Comparison of ENCODE assay signal across 1 cellular context in genomic region chr15:64137226-64137833, GRCh38.
TF ChIP-seq lines count a peak whose summit lies in the region.

No MANE protein-coding gene starts in this region.

TF ChIP-seq in K562, 482 proteins besides CTCF, POLR2A, EP300 and RAD21:
- TF ChIP-seq SIN3B (IDR thresholded peaks at IDR 0.05; ENCODE audit: low read depth) (no peak), ELF2 (CRISPR knock-in tag; IDR thresholded peaks at IDR 0.05) (no peak), NR2F6 (CRISPR knock-in tag; IDR thresholded peaks at IDR 0.05) (no peak), ZBTB33 (CRISPR knock-in tag; IDR thresholded peaks at IDR 0.05) (0 out of 2 replicates have a peak, but pooled peaks have one; percentile 48)
